ENCODE assay signal across 15 cellular contexts in genomic region chr19:16334421-16334820, GRCh38.
"Had no signal": no experiment of that assay in that cellular context is flagged by ENCODE, and none has a peak within 500 bp of the region (broad histone marks: within the 10 kb centered on the region; RNA-seq: fewer than 3 reads in every experiment).

No MANE protein-coding gene starts in this region.

- H3K4me1 Mint-ChIP-seq: neural crest cell had no signal

- H3K9me3 ChIP-seq: ascending aorta, breast epithelium, pancreas, tibial artery had no signal

- H3K27ac Mint-ChIP-seq: activated naive CD4-positive, alpha-beta T cell treated with anti-CD3 and anti-CD28 coated beads for 36 hours; activated T-helper 2 cell treated with anti-CD3 and anti-CD28 coated beads, Interferon-gamma antibody, Interleukin-2, Interleukin-4, amounts not matched to agents 10 μg/mL and 5 μg/mL and 100 μg/mL, durations not matched to agents 14 hours and 24 hours and 36 hours had no signal

- H3K36me3 ChIP-seq: breast epithelium, pancreas, tibial artery had no signal

- H3K4me1 ChIP-seq: breast epithelium, pancreas had no signal

- H3K4me3 ChIP-seq: ascending aorta, breast epithelium, dorsolateral prefrontal cortex, pancreas, tibial artery had no signal

- H3K4me3 Mint-ChIP-seq: activated naive CD4-positive, alpha-beta T cell treated with anti-CD3 and anti-CD28 coated beads for 36 hours; neural crest cell had no signal

- H3K27ac ChIP-seq: ascending aorta, breast epithelium, dorsolateral prefrontal cortex, pancreas, tibial artery had no signal

- H3K27me3 ChIP-seq: ascending aorta, breast epithelium, dorsolateral prefrontal cortex, pancreas, tibial artery had no signal

- H3K9me3 Mint-ChIP-seq: activated naive CD4-positive, alpha-beta T cell treated with anti-CD3 and anti-CD28 coated beads for 36 hours; activated T-helper 2 cell treated with anti-CD3 and anti-CD28 coated beads, Interferon-gamma antibody, Interleukin-2, Interleukin-4, amounts not matched to agents 10 μg/mL and 5 μg/mL and 100 μg/mL, durations not matched to agents 14 hours and 24 hours and 36 hours; neural crest cell had no signal

- ATAC-seq: left ventricle myocardium superior, pancreas had no signal

- DNase-seq: activated CD4-positive, alpha-beta T cell treated with anti-CD3 and anti-CD28 coated beads, Interleukin-2, amount 50 U/mL, for 1 hour; activated CD4-positive, CD25-positive, alpha-beta regulatory T cell; activated CD8-positive, alpha-beta memory T cell treated with anti-CD3 and anti-CD28 coated beads for 24 hours; activated naive CD4-positive, alpha-beta T cell treated with anti-CD3 and anti-CD28 coated beads for 36 hours; dorsolateral prefrontal cortex; hippocampal formation; left ventricle myocardium superior; pancreas; stimulated activated CD4-positive, alpha-beta T cell treated with anti-CD3 and anti-CD28 coated beads, Interleukin-12 subunit alpha, Interleukin-12 subunit beta, amount 100 ng/mL, for 4 hours; stimulated activated CD4-positive, alpha-beta T cell treated with anti-CD3 and anti-CD28 coated beads, Interleukin-2, amount 100 ng/mL, for 24 hours; tibial artery had no signal
